Comparison of ENCODE assay signal across 19 cellular contexts in genomic region chr4:150874386-150875226, GRCh38.
DNase-seq lines count a peak whose midpoint lies in the region; ATAC-seq and TF ChIP-seq lines count a peak whose summit lies in the region.
"Had no signal": no experiment of that assay in that cellular context is flagged by ENCODE, and none has a peak within 500 bp of the region (broad histone marks: within the 10 kb centered on the region; RNA-seq: fewer than 3 reads in every experiment).

No MANE protein-coding gene starts in this region.

- no peaks in the 10 kb centered on the region for H3K27me3 ChIP-seq in neural progenitor cell
- H3K27me3 ChIP-seq: BLaER1, cardiac muscle cell had no signal

- DNase-seq in D341Med (ENCODE audit: low spot score) (peak; percentile 12), WTC11 (ENCODE audit: low spot score) (no peak), glomerular visceral epithelial cell (ENCODE audit: extremely low spot score) (peak; percentile 50), neural progenitor cell (ENCODE audit: low spot score) (no peak), AG08395 (ENCODE audit: low spot score) (no peak)
- DNase-seq: activated CD8-positive, alpha-beta memory T cell treated with anti-CD3 and anti-CD28 coated beads for 24 hours; activated gamma-delta T cell; midbrain; NCI-H1417; NCI-H524 treated with DMSO at 0.1 percent for 48 hours; stimulated activated CD4-positive, alpha-beta T cell treated with anti-CD3 and anti-CD28 coated beads, Interleukin-4, amount 100 ng/mL, for 1 hour had no signal

- H3K4me2 ChIP-seq in neural progenitor cell: no peak overlapping the region
- H3K4me2 ChIP-seq: BLaER1 had no signal

- ATAC-seq in WTC11 (no peak; the same call in 1 of the 2 replicates), HG03135 (IDR thresholded peaks at IDR 0.05; ENCODE audit: unreplicated experiment) (no peak), HG02970 (IDR thresholded peaks at IDR 0.05; ENCODE audit: low FRiP score, unreplicated experiment) (no peak), HG03025 (IDR thresholded peaks at IDR 0.05; ENCODE audit: low FRiP score, unreplicated experiment) (no peak)
- ATAC-seq: stimulated activated memory B cell treated with anti-CD40 and anti-IgM and Interleukin-4, amounts not matched to agents 10 μg/mL and 1 μg/mL and 100 μg/mL, for 72 hours had no signal

- no peak overlapping the region for H2AFZ ChIP-seq in neural progenitor cell (replicated peaks)

- CTCF ChIA-PET in WTC11 (lab: Charles Lee): interaction anchor here (1.3 to 2.2 kb wide), 2 partner anchors 7 to 56 kb away, joined by 5 to 13 read pairs; no protein-coding TSS in a partner anchor

- POLR2A ChIA-PET in WTC11 (lab: Charles Lee): no interaction called here

- H3K4me1 ChIP-seq in neural progenitor cell: no peaks in the 10 kb centered on the region
- H3K4me1 ChIP-seq: BLaER1 had no signal

- peak overlapping the region; percentile 78 for H3K27ac Mint-ChIP-seq in WTC11
- peak overlapping the region; percentile 63 for H3K27ac Mint-ChIP-seq in neural progenitor cell
- H3K27ac Mint-ChIP-seq: progenitor cell of endocrine pancreas; stimulated activated memory B cell treated with anti-CD40 and anti-IgM and Interleukin-4, amounts not matched to agents 10 μg/mL and 1 μg/mL and 100 μg/mL, for 72 hours had no signal

- H3K27me3 Mint-ChIP-seq in WTC11 (ENCODE audit: low read depth): no peaks in the 10 kb centered on the region
- H3K27me3 Mint-ChIP-seq in neural progenitor cell (ENCODE audit: insufficient read depth, low read depth): no peaks in the 10 kb centered on the region
- H3K27me3 Mint-ChIP-seq: progenitor cell of endocrine pancreas; stimulated activated memory B cell treated with anti-CD40 and anti-IgM and Interleukin-4, amounts not matched to agents 10 μg/mL and 1 μg/mL and 100 μg/mL, for 72 hours had no signal

- no peaks in the 10 kb centered on the region for H3F3A ChIP-seq in neural progenitor cell (ENCODE audit: low read depth)

- no peaks in the 10 kb centered on the region for H4K20me1 ChIP-seq in neural progenitor cell (ENCODE audit: low read depth)
- H4K20me1 ChIP-seq: BLaER1 had no signal

- H3K4me1 Mint-ChIP-seq in WTC11 (no peaks in the 10 kb centered on the region), neural progenitor cell (no peaks in the 10 kb centered on the region)
- H3K4me1 Mint-ChIP-seq: stimulated activated memory B cell treated with anti-CD40 and anti-IgM and Interleukin-4, amounts not matched to agents 10 μg/mL and 1 μg/mL and 100 μg/mL, for 72 hours had no signal

- H3K4me3 Mint-ChIP-seq in WTC11 (no peak overlapping the region), neural progenitor cell (no peak overlapping the region)
- H3K4me3 Mint-ChIP-seq: stimulated activated memory B cell treated with anti-CD40 and anti-IgM and Interleukin-4, amounts not matched to agents 10 μg/mL and 1 μg/mL and 100 μg/mL, for 72 hours had no signal

- H3K79me2 ChIP-seq in neural progenitor cell (ENCODE audit: low read depth): peaks cover 6% of the 10 kb centered on the region

- H3K4me3 ChIP-seq in neural progenitor cell: no peak overlapping the region
- H3K4me3 ChIP-seq: BLaER1, cardiac muscle cell had no signal

- no peaks in the 10 kb centered on the region for H3K36me3 ChIP-seq in neural progenitor cell

- no peak overlapping the region for H3K9ac ChIP-seq in neural progenitor cell
- H3K9ac ChIP-seq: BLaER1 had no signal

- H3K9me3 ChIP-seq in neural progenitor cell (ENCODE audit: low read depth): no peaks in the 10 kb centered on the region

- peak overlapping the region; percentile 54 for H3K27ac ChIP-seq in neural progenitor cell
- H3K27ac ChIP-seq: BLaER1, cardiac muscle cell, epithelial cell of prostate had no signal

- TF ChIP-seq CTCF in WTC11 (IDR thresholded peaks at IDR 0.05): no peak
- no peak for TF ChIP-seq CTCF in neural progenitor cell (IDR thresholded peaks at IDR 0.05)

- H3K36me3 Mint-ChIP-seq in WTC11 (peaks cover 14% of the 10 kb centered on the region), neural progenitor cell (peaks cover 18% of the 10 kb centered on the region)

- H3K9me3 Mint-ChIP-seq in WTC11 (peaks cover 7% of the 10 kb centered on the region), neural progenitor cell (peaks cover 24% of the 10 kb centered on the region)

TF ChIP-seq in WTC11, 78 proteins besides CTCF, POLR2A, EP300 and RAD21 (continues in another document):
- TF ChIP-seq SMAD3 (CRISPR knock-in tag; IDR thresholded peaks at IDR 0.05; ENCODE audit: borderline replicate concordance) (no peak), PREB (CRISPR knock-in tag; IDR thresholded peaks at IDR 0.05; ENCODE audit: borderline replicate concordance) (no peak), ZNF671 (CRISPR knock-in tag; IDR thresholded peaks at IDR 0.05) (no peak), GTF2I (CRISPR knock-in tag; conservative IDR thresholded peaks at IDR 0.05) (no peak), NFATC4 (CRISPR knock-in tag; IDR thresholded peaks at IDR 0.05) (no peak), MYBL2 (CRISPR knock-in tag; IDR thresholded peaks at IDR 0.05) (no peak), TCF7 (CRISPR knock-in tag; IDR thresholded peaks at IDR 0.05; ENCODE audit: low read depth) (no peak), OVOL2 (CRISPR knock-in tag; IDR thresholded peaks at IDR 0.05; ENCODE audit: borderline replicate concordance) (no peak), ARID4B (CRISPR knock-in tag; IDR thresholded peaks at IDR 0.05; ENCODE audit: borderline replicate concordance) (no peak), ZNF396 (CRISPR knock-in tag; IDR thresholded peaks at IDR 0.05; ENCODE audit: borderline replicate concordance) (no peak), FOXP4 (CRISPR knock-in tag; IDR thresholded peaks at IDR 0.05) (no peak)

Comparison
In these comparisons a context has a peak if more than half of its experiments do, and no peak if none do; other contexts are left out.
1. DNase-seq: peak in D341Med (single experiment) and glomerular visceral epithelial cell (single experiment); none in WTC11 (single experiment), neural progenitor cell (single experiment) and AG08395 (single experiment).